ENCODE assay signal across 10 cellular contexts in genomic region chr9:70403618-70404025, GRCh38. TPM values are rescaled to one million over a fixed set of nuclear protein-coding genes. Genes with fewer than 3 reads are reported as not detected.
A peak's percentile ranks its signal among the peaks of the same experiment; 100 is the strongest.
DNase-seq lines count a peak whose midpoint lies in the region; ATAC-seq and TF ChIP-seq lines count a peak whose summit lies in the region.
"Had no signal": no experiment of that assay in that cellular context is flagged by ENCODE, and none has a peak within 500 bp of the region (broad histone marks: within the 10 kb centered on the region; RNA-seq: fewer than 3 reads in every experiment).

No MANE protein-coding gene starts in this region.

- H3K4me2 ChIP-seq in H9 (ENCODE audit: insufficient read depth, insufficient read length, low read length): no peak overlapping the region

- peak overlapping the region; percentile 93 for H3K27ac Mint-ChIP-seq in stimulated activated memory B cell treated with anti-CD40 and anti-IgM and Interleukin-4, amounts not matched to agents 10 μg/mL and 1 μg/mL and 100 μg/mL, for 72 hours
- no peak overlapping the region; a peak in 1 of 7 replicates for H3K27ac Mint-ChIP-seq in H9
- no peak overlapping the region for H3K27ac Mint-ChIP-seq in activated CD4-positive, alpha-beta T cell treated with anti-CD3 and anti-CD28 coated beads, Interleukin-2, amount 10 ng/mL, durations not matched to agents 7 days and 5 days

- POLR2A ChIA-PET in HEK293T (lab: Yijun Ruan, JAX): interaction anchor here (8.4 kb wide), 1 partner anchor 16 kb away, joined by 74 read pairs; no protein-coding TSS in a partner anchor
- POLR2A ChIA-PET in activated CD4-positive, alpha-beta T cell treated with anti-CD3 and anti-CD28 coated beads, Interleukin-2, amount 10 ng/mL, durations not matched to agents 7 days and 5 days (lab: Charles Lee): no interaction called here

- no peak overlapping the region for H3K18ac ChIP-seq in H9 (ENCODE audit: insufficient read length, low read depth, low read length)

- H2BK5ac ChIP-seq in H9 (ENCODE audit: insufficient read length, low read length): no peak overlapping the region

- H3T11ph ChIP-seq in H9 (ENCODE audit: low read length): no peak overlapping the region

- H3K79me1 ChIP-seq in H9 (ENCODE audit: insufficient read depth, low read depth, low read length, poor library complexity, severe bottlenecking): no peaks in the 10 kb centered on the region

- no peak overlapping the region for H2AFZ ChIP-seq in H9 (ENCODE audit: low read length)

- H3K36me3 Mint-ChIP-seq in stimulated activated memory B cell treated with anti-CD40 and anti-IgM and Interleukin-4, amounts not matched to agents 10 μg/mL and 1 μg/mL and 100 μg/mL, for 72 hours: no peaks in the 10 kb centered on the region
- H3K36me3 Mint-ChIP-seq in H9 (ENCODE audit: insufficient read depth in 1 of 3, low read depth in 3 of 3): no peaks in the 10 kb centered on the region
- peaks cover 9% of the 10 kb centered on the region for H3K36me3 Mint-ChIP-seq in activated CD4-positive, alpha-beta T cell treated with anti-CD3 and anti-CD28 coated beads, Interleukin-2, amount 10 ng/mL, durations not matched to agents 7 days and 5 days (ENCODE audit: low read depth)

- no peak overlapping the region for H2AK5ac ChIP-seq in H9 (ENCODE audit: insufficient read length, low read length)

- intact Hi-C loops in left colon (cut with DNase I, micrococcal nuclease): no loop called here

- no peak overlapping the region for H3K27ac ChIP-seq in H9 (ENCODE audit: insufficient read length, low read depth, low read length)

- H2BK15ac ChIP-seq in H9 (ENCODE audit: low read depth, low read length): no peak overlapping the region

- H3K79me2 ChIP-seq in H9 (ENCODE audit: insufficient read depth, low read length): no peaks in the 10 kb centered on the region

- no peak for TF ChIP-seq CTCF in H9 (conservative IDR thresholded peaks at IDR 0.05)

- H3K4me1 ChIP-seq in H9 (ENCODE audit: insufficient read depth, low read length): peaks cover 7% of the 10 kb centered on the region

- no peak overlapping the region for H4K91ac ChIP-seq in H9 (ENCODE audit: insufficient read length, low read depth, low read length)

- peak; percentile 26 for ATAC-seq in left colon
- no peak for ATAC-seq in stimulated activated memory B cell treated with anti-CD40 and anti-IgM and Interleukin-4, amounts not matched to agents 10 μg/mL and 1 μg/mL and 100 μg/mL, for 72 hours
- ATAC-seq in GM21737 (IDR thresholded peaks at IDR 0.05; ENCODE audit: unreplicated experiment): no peak
- ATAC-seq in HG02642 (IDR thresholded peaks at IDR 0.05; ENCODE audit: poor library complexity, unreplicated experiment): no peak

- no peak overlapping the region for H3K23ac ChIP-seq in H9 (ENCODE audit: insufficient read length, low read depth, low read length)

- H3K4me3 Mint-ChIP-seq in stimulated activated memory B cell treated with anti-CD40 and anti-IgM and Interleukin-4, amounts not matched to agents 10 μg/mL and 1 μg/mL and 100 μg/mL, for 72 hours: no peak overlapping the region
- no peak overlapping the region for H3K4me3 Mint-ChIP-seq in H9
- H3K4me3 Mint-ChIP-seq in activated CD4-positive, alpha-beta T cell treated with anti-CD3 and anti-CD28 coated beads, Interleukin-2, amount 10 ng/mL, durations not matched to agents 7 days and 5 days: no peak overlapping the region

- no peak overlapping the region for H4K5ac ChIP-seq in H9 (ENCODE audit: insufficient read length, low read depth, low read length)

- H3K9me3 ChIP-seq in H9 (ENCODE audit: control insufficient read depth, low read depth, low read length): no peaks in the 10 kb centered on the region
- H3K9me3 ChIP-seq: ovary had no signal

- WGBS in H9 (ENCODE audit: extremely low coverage, insufficient read length, low lambda C conversion rate): no CpG with 5 or more reads among the region's 4 CpGs

- CTCF ChIA-PET in HEK293T (lab: Yijun Ruan, JAX): interaction anchor here (1.6 kb wide), 1 partner anchor 11 kb away, joined by 3 read pairs; no protein-coding TSS in a partner anchor
- CTCF ChIA-PET in activated CD4-positive, alpha-beta T cell treated with anti-CD3 and anti-CD28 coated beads, Interleukin-2, amount 10 ng/mL, durations not matched to agents 7 days and 5 days (lab: Charles Lee): interaction anchor here (1.0 to 1.3 kb wide), 3 partner anchors 9 to 198 kb away, joined by 4 to 6 read pairs (median 5); no protein-coding TSS in a partner anchor

- no peaks in the 10 kb centered on the region for H3K23me2 ChIP-seq in H9 (ENCODE audit: insufficient read length, low read depth, low read length, poor library complexity, severe bottlenecking)

- no peaks in the 10 kb centered on the region for H3K9me3 Mint-ChIP-seq in stimulated activated memory B cell treated with anti-CD40 and anti-IgM and Interleukin-4, amounts not matched to agents 10 μg/mL and 1 μg/mL and 100 μg/mL, for 72 hours
- no peaks in the 10 kb centered on the region for H3K9me3 Mint-ChIP-seq in H9
- H3K9me3 Mint-ChIP-seq in activated CD4-positive, alpha-beta T cell treated with anti-CD3 and anti-CD28 coated beads, Interleukin-2, amount 10 ng/mL, durations not matched to agents 7 days and 5 days: no peaks in the 10 kb centered on the region

- H3K27me3 Mint-ChIP-seq in stimulated activated memory B cell treated with anti-CD40 and anti-IgM and Interleukin-4, amounts not matched to agents 10 μg/mL and 1 μg/mL and 100 μg/mL, for 72 hours: no peaks in the 10 kb centered on the region
- H3K27me3 Mint-ChIP-seq in H9 (ENCODE audit: low read depth): peaks cover 19% of the 10 kb centered on the region
- H3K27me3 Mint-ChIP-seq in activated CD4-positive, alpha-beta T cell treated with anti-CD3 and anti-CD28 coated beads, Interleukin-2, amount 10 ng/mL, durations not matched to agents 7 days and 5 days: no peaks in the 10 kb centered on the region

- H2BK120ac ChIP-seq in H9 (ENCODE audit: low read depth, low read length, poor library complexity, severe bottlenecking): no peak overlapping the region

- H4K20me1 ChIP-seq in H9 (ENCODE audit: control insufficient read depth, insufficient read depth, insufficient read length): no peaks in the 10 kb centered on the region

- no peak overlapping the region for H3K56ac ChIP-seq in H9 (ENCODE audit: insufficient read length, low read depth, low read length)

- H3K4ac ChIP-seq in H9 (ENCODE audit: low read depth, low read length): no peak overlapping the region

- H2BK12ac ChIP-seq in H9 (ENCODE audit: insufficient read length, low read depth, low read length): no peak overlapping the region

- H4K8ac ChIP-seq in H9 (replicated peaks; ENCODE audit: insufficient read length, low read depth, low read length): no peak overlapping the region

- DNase-seq in HEK293T (ENCODE audit: extremely low spot score) (no peak), astrocyte of the hippocampus (ENCODE audit: low read depth, low spot score) (peak; percentile 37), left colon (no peak), H9 (no peak)
- DNase-seq in activated CD4-positive, alpha-beta T cell treated with anti-CD3 and anti-CD28 coated beads, Interleukin-2, amount 10 ng/mL, durations not matched to agents 7 days and 5 days: no peak
- DNase-seq: NCI-H2081 had no signal

- H3K9ac ChIP-seq in H9 (ENCODE audit: extremely low read depth, insufficient read length, low read length): no peak overlapping the region

- no peaks in the 10 kb centered on the region for H3K27me3 ChIP-seq in H9 (ENCODE audit: insufficient read depth, low read length)
- H3K27me3 ChIP-seq: ovary had no signal

- H3K14ac ChIP-seq in H9 (ENCODE audit: insufficient read depth, low read length): no peak overlapping the region

- H2BK20ac ChIP-seq in H9 (ENCODE audit: low read depth, low read length, poor library complexity, severe bottlenecking): no peak overlapping the region

- H3K4me1 Mint-ChIP-seq in stimulated activated memory B cell treated with anti-CD40 and anti-IgM and Interleukin-4, amounts not matched to agents 10 μg/mL and 1 μg/mL and 100 μg/mL, for 72 hours: peaks cover 55% of the 10 kb centered on the region
- H3K4me1 Mint-ChIP-seq in H9: peaks cover 19 to 20% of the 10 kb centered on the region in 2 experiments
- peaks cover 73% of the 10 kb centered on the region for H3K4me1 Mint-ChIP-seq in activated CD4-positive, alpha-beta T cell treated with anti-CD3 and anti-CD28 coated beads, Interleukin-2, amount 10 ng/mL, durations not matched to agents 7 days and 5 days

TF ChIP-seq in HEK293T, 16 proteins besides CTCF, POLR2A, EP300 and RAD21:
- peak; percentile 45; the same call in 1 of the 2 replicates for TF ChIP-seq ZNF384 (IDR thresholded peaks at IDR 0.05)
- TF ChIP-seq CTBP1 (IDR thresholded peaks at IDR 0.05; ENCODE audit: borderline replicate concordance): no peak

RNA-seq across cellular contexts. Expression of gene KLF9, which starts 10.8 kb away (rescaled TPM):
- total RNA-seq in left colon (10 to 100 TPM; 26.7 to 55.2 TPM), H9 (2021) (0.18 and 0.26 TPM in 2 replicates)
- 10 to 100 TPM; 11.3 to 12.8 TPM for total RNA-seq in activated CD4-positive, alpha-beta T cell treated with anti-CD3 and anti-CD28 coated beads, Interleukin-2, amount 10 ng/mL, durations not matched to agents 7 days and 5 days
